ENCODE assay signal across 26 cellular contexts in the genomic region with DNA sequence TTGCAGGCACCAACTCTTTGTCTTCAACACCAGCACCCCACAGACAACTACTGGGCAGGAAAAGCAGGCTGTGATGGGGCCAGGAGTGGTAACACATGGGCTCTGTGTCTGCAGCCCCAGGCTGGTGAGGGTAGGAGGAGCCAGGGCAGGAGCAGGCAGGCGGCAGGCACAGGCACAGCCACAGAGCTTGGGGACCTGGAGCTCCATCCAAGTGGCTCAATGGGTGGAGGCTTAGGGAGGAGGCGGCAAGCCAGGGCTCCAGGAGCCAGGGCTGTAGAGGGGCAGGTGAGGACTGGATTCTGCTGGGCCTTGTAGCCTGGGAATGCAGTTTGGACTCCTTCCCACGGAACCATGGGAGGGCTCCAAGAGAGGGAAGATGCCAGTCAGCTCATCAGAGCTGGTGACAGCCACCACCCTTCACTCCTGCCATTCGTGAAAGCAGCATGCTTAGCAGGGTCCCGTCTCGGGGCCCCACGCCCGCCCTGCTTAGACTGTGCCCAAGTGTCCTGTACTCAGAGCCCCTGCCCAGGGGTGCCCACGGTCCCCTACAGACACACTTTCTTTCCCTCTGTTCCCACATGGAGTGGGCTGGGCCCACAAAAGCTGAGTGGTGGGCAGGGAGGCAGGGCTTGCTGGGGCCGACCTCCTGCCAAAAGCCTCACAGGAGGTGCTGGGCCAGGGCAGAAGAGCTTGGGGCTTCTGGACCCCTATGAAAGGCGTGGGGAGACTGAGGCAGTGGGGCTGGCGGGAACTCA. TPM values are rescaled to one million over a fixed set of nuclear protein-coding genes. Genes with fewer than 3 reads are reported as not detected.
DNase-seq lines count a peak whose midpoint lies in the region; ATAC-seq, FAIRE-seq and TF ChIP-seq lines count a peak whose summit lies in the region.
"Had no signal": no experiment of that assay in that cellular context is flagged by ENCODE, and none has a peak within 500 bp of the region (broad histone marks: within the 10 kb centered on the region; RNA-seq: fewer than 3 reads in every experiment).

No MANE protein-coding gene starts in this region.

- peaks cover 0 to 2% of the 10 kb centered on the region in 2 donors for H3K27me3 Mint-ChIP-seq in CD8-positive, alpha-beta memory T cell
- H3K27me3 Mint-ChIP-seq in central memory CD8-positive, alpha-beta T cell, result no peaks in the 10 kb centered on the region

- TF ChIP-seq POLR2A in HepG2 (IDR thresholded peaks at IDR 0.05; ENCODE audit: insufficient read depth in 1 of 2, low read depth in 2 of 2, low read length in 2 of 2) (no peak), esophagus muscularis mucosa (IDR thresholded peaks at IDR 0.05; ENCODE audit: low read depth) (no peak)

- intact Hi-C loops in HepG2 (cut with micrococcal nuclease; ENCODE audit: unreplicated experiment), result no loop called here
- intact Hi-C loops in esophagus muscularis mucosa (cut with DNase I), result no loop called here

- peaks cover 14 to 59% (median 15%) of the 10 kb centered on the region in 3 donors for H3K36me3 Mint-ChIP-seq in CD8-positive, alpha-beta memory T cell
- peaks cover 30% of the 10 kb centered on the region for H3K36me3 Mint-ChIP-seq in central memory CD8-positive, alpha-beta T cell (ENCODE audit: insufficient read depth)

- peaks cover 32% of the 10 kb centered on the region for H3K4me1 ChIP-seq in CD8-positive, alpha-beta memory T cell (ENCODE audit: insufficient read depth, low read length)
- no peaks in the 10 kb centered on the region for H3K4me1 ChIP-seq in HepG2 (ENCODE audit: insufficient read depth, low read length)
- no peaks in the 10 kb centered on the region for H3K4me1 ChIP-seq in small intestine (ENCODE audit: control insufficient read depth in 2 of 2, insufficient read depth in 1 of 2, low read depth in 1 of 2, low read length in 1 of 2)
- peaks cover 0 to 14% (median 0%) of the 10 kb centered on the region in 4 donors for H3K4me1 ChIP-seq in esophagus muscularis mucosa
- H3K4me1 ChIP-seq: sigmoid colon had no signal

- H3K9ac ChIP-seq in HepG2 (ENCODE audit: insufficient read depth, low read depth, low read length), result no peak overlapping the region
- H3K9ac ChIP-seq: BLaER1, SK-N-SH had no signal

- H4K20me1 ChIP-seq in HepG2 (ENCODE audit: insufficient read depth, low read length), result peaks cover 7% of the 10 kb centered on the region
- H4K20me1 ChIP-seq: BLaER1 had no signal

- POLR2A ChIA-PET in CD8-positive, alpha-beta memory T cell (lab: Charles Lee), result interaction anchor here (1.3 to 1.4 kb wide), 2 partner anchors 16 to 30 kb away, joined by 5 read pairs; a partner anchor contains a TSS
- POLR2A ChIA-PET in HepG2 (lab: Yijun Ruan, JAX), result interaction anchor here (0.5 to 6.2 kb wide), 4 partner anchors 10 to 180 kb away, joined by 3 to 41 read pairs (median 3); a partner anchor contains a TSS

- WGBS in HepG2 (ENCODE audit: low lambda C conversion rate), result 100% methylated on average over 6 of the region's 12 CpGs
- WGBS in small intestine, 3 donors, result 95 to 97% (median 97%) methylated on average over 11 to 12 of the region's 12 CpGs
- 100% methylated on average over 2 of the region's 12 CpGs for WGBS in esophagus muscularis mucosa

- CTCF ChIA-PET in CD8-positive, alpha-beta memory T cell (lab: Charles Lee), result interaction anchor here (0.8 to 1.3 kb wide), 4 partner anchors 16 to 274 kb away, joined by 3 to 5 read pairs (median 4); a partner anchor contains a TSS
- CTCF ChIA-PET in HepG2 (lab: Yijun Ruan, JAX; ENCODE audit: low intra/inter-chr PET ratio, low total read pairs), result no interaction called here

- H2AFZ ChIP-seq in HepG2 (ENCODE audit: low read length), result no peak overlapping the region

- H3K27ac ChIP-seq in CD8-positive, alpha-beta memory T cell (ENCODE audit: low read depth, low read length), result peak overlapping the region; percentile 46
- H3K27ac ChIP-seq in HepG2 (ENCODE audit: extremely low read length, insufficient read depth, low read length), result no peak overlapping the region
- peak overlapping the region; percentile 43 to 48 for H3K27ac ChIP-seq in small intestine (ENCODE audit: low read depth in 1 of 2, low read length in 1 of 2)
- H3K27ac ChIP-seq in esophagus muscularis mucosa (replicated peaks in 1 of 4), result no peak overlapping the region
- H3K27ac ChIP-seq: BLaER1, ovary, sigmoid colon, VCaP had no signal

- no peak for ATAC-seq in central memory CD8-positive, alpha-beta T cell (replicated peaks; ENCODE audit: extremely low read depth, poor library complexity, severe bottlenecking)
- no peak for ATAC-seq in HepG2
- ATAC-seq: left colon, Panc1 had no signal

- H3K27ac Mint-ChIP-seq in CD8-positive, alpha-beta memory T cell, result peak overlapping the region; percentile 86 to 99 (median 93)
- peak overlapping the region; percentile 90 for H3K27ac Mint-ChIP-seq in central memory CD8-positive, alpha-beta T cell (ENCODE audit: low read depth)
- H3K27ac Mint-ChIP-seq: activated T-helper 1 cell treated with anti-CD3 and anti-CD28 coated beads, Interleukin-12 subunit alpha, Interleukin-12 subunit beta, Interleukin-2, Interleukin-4 antibody, amounts not matched to agents 30 ng/mL and 10 ng/mL and 1 ng/mL, durations not matched to agents 14 hours and 24 hours and 36 hours; nephron had no signal

- TF ChIP-seq RAD21 in HepG2 (CRISPR knock-in tag; IDR thresholded peaks at IDR 0.05), result no peak

- no peak for TF ChIP-seq EP300 in HepG2 (IDR thresholded peaks at IDR 0.05; ENCODE audit: low read depth in 2 of 2, low read length in 2 of 2)
- TF ChIP-seq EP300 in HepG2 (CRISPR knock-in tag; IDR thresholded peaks at IDR 0.05; ENCODE audit: borderline replicate concordance), result no peak
- no peak for TF ChIP-seq EP300 in esophagus muscularis mucosa (IDR thresholded peaks at IDR 0.05)

- H3K4me3 ChIP-seq in CD8-positive, alpha-beta memory T cell (ENCODE audit: low read length), result no peak overlapping the region
- no peak overlapping the region for H3K4me3 ChIP-seq in HepG2 (replicated peaks in 1 of 3; ENCODE audit: insufficient read depth in 1 of 3, low read depth in 2 of 3, low read length in 3 of 3)
- no peak overlapping the region for H3K4me3 ChIP-seq in small intestine (ENCODE audit: low read depth in 1 of 2, low read length in 2 of 2)
- no peak overlapping the region for H3K4me3 ChIP-seq in esophagus muscularis mucosa
- H3K4me3 ChIP-seq: BLaER1, ovary, sigmoid colon had no signal

- H3K27me3 ChIP-seq in CD8-positive, alpha-beta memory T cell (ENCODE audit: insufficient read depth, low read length, poor library complexity, severe bottlenecking), result no peaks in the 10 kb centered on the region
- no peaks in the 10 kb centered on the region for H3K27me3 ChIP-seq in HepG2 (ENCODE audit: control insufficient read depth in 1 of 2, insufficient read depth in 2 of 2, low read length in 2 of 2)
- no peaks in the 10 kb centered on the region for H3K27me3 ChIP-seq in small intestine (ENCODE audit: control insufficient read depth in 2 of 2, insufficient read depth in 2 of 2, low read length in 2 of 2)
- H3K27me3 ChIP-seq in esophagus muscularis mucosa, result no peaks in the 10 kb centered on the region
- H3K27me3 ChIP-seq: BLaER1, ovary, sigmoid colon had no signal

- peaks cover 40 to 54% (median 46%) of the 10 kb centered on the region in 3 donors for H3K4me1 Mint-ChIP-seq in CD8-positive, alpha-beta memory T cell
- H3K4me1 Mint-ChIP-seq in central memory CD8-positive, alpha-beta T cell, result peaks cover 65% of the 10 kb centered on the region
- H3K4me1 Mint-ChIP-seq: nephron had no signal

- no peaks in the 10 kb centered on the region for H3K79me2 ChIP-seq in HepG2 (ENCODE audit: insufficient read depth, low read length)

- no peak for FAIRE-seq in HepG2 (lab: Jason Lieb, UNC)
- FAIRE-seq in small intestine (lab: Jason Lieb, UNC), result no peak
- FAIRE-seq: H54 had no signal

- peaks cover 13% of the 10 kb centered on the region for H3K36me3 ChIP-seq in CD8-positive, alpha-beta memory T cell (ENCODE audit: insufficient read depth, low read length)
- H3K36me3 ChIP-seq in HepG2 (replicated peaks in 1 of 2; ENCODE audit: control insufficient read depth in 1 of 2, insufficient read depth in 2 of 2, low read length in 2 of 2), result peaks cover 62 to 93% of the 10 kb centered on the region in 2 experiments
- H3K36me3 ChIP-seq in small intestine (ENCODE audit: control insufficient read depth in 2 of 2, insufficient read depth in 2 of 2, low read length in 2 of 2), result peaks cover 30 to 57% of the 10 kb centered on the region in 2 donors
- H3K36me3 ChIP-seq in esophagus muscularis mucosa, result peaks cover 83 to 100% (median 96%) of the 10 kb centered on the region in 4 donors

- no peak overlapping the region for H3K4me2 ChIP-seq in HepG2 (ENCODE audit: low read depth, low read length)
- H3K4me2 ChIP-seq: SK-N-SH had no signal

- DNase-seq in CD8-positive, alpha-beta memory T cell, result no peak
- no peak for DNase-seq in central memory CD8-positive, alpha-beta T cell (ENCODE audit: low spot score in 2 of 2)
- DNase-seq in HepG2 (ENCODE audit: low spot score), result no peak
- no peak for DNase-seq in small intestine
- no peak for DNase-seq in esophagus muscularis mucosa (ENCODE audit: extremely low spot score)
- no peak for DNase-seq in dedifferentiated amniotic fluid mesenchymal stem cell (ENCODE audit: extremely low spot score)
- DNase-seq in GM13976 (ENCODE audit: low spot score), result no peak
- DNase-seq: ACHN; activated CD4-positive, alpha-beta T cell treated with anti-CD3 and anti-CD28 coated beads for 48 hours; activated naive CD4-positive, alpha-beta T cell treated with anti-CD3 and anti-CD28 coated beads, Interleukin-2, amount 50 U/mL, for 16 hours; Kasumi-1; left colon; NCI-H1694; NCI-H2171; NCI-H524; sigmoid colon; SK-N-SH had no signal

- H3K4me3 Mint-ChIP-seq in CD8-positive, alpha-beta memory T cell, result peak overlapping the region in 6 of 7 donors; percentile 37 to 88 (median 60)
- H3K4me3 Mint-ChIP-seq in central memory CD8-positive, alpha-beta T cell, result peak overlapping the region; percentile 63
- H3K4me3 Mint-ChIP-seq: activated T-helper 1 cell treated with anti-CD3 and anti-CD28 coated beads, Interleukin-12 subunit alpha, Interleukin-12 subunit beta, Interleukin-2, Interleukin-4 antibody, amounts not matched to agents 30 ng/mL and 10 ng/mL and 1 ng/mL, durations not matched to agents 14 hours and 24 hours and 36 hours; nephron had no signal

- no peaks in the 10 kb centered on the region for H3K9me3 ChIP-seq in CD8-positive, alpha-beta memory T cell (ENCODE audit: low read length)
- H3K9me3 ChIP-seq in HepG2 (ENCODE audit: low read length), result no peaks in the 10 kb centered on the region
- no peaks in the 10 kb centered on the region for H3K9me3 ChIP-seq in small intestine (ENCODE audit: control insufficient read depth, low read depth)
- H3K9me3 ChIP-seq in esophagus muscularis mucosa, result no peaks in the 10 kb centered on the region
- H3K9me3 ChIP-seq: ovary, sigmoid colon, SK-N-SH had no signal

- TF ChIP-seq CTCF in HepG2 (CRISPR knock-in tag; IDR thresholded peaks at IDR 0.05), result no peak
- no peak for TF ChIP-seq CTCF in esophagus muscularis mucosa (IDR thresholded peaks at IDR 0.05)
- TF ChIP-seq CTCF in GM13976 (IDR thresholded peaks at IDR 0.05; ENCODE audit: borderline replicate concordance, control extremely low read depth, extremely low read depth, insufficient read depth, missing control alignments), result no peak

- in situ Hi-C loops in HepG2 (cut with HindIII; ENCODE audit: extremely low pct_ligation_motif_present, low pct_unique_long_range_greater_than_20kb) (no loop called here), GM13976 (cut with MboI; ENCODE audit: low sequenced_read_pairs, unreplicated experiment) (no loop called here)

- BruUV-seq in HepG2 (replicated peaks; lab: Mats Ljungman, UMichigan), result no TSS peak

- no peaks in the 10 kb centered on the region for H3K9me3 Mint-ChIP-seq in CD8-positive, alpha-beta memory T cell
- H3K9me3 Mint-ChIP-seq in central memory CD8-positive, alpha-beta T cell, result no peaks in the 10 kb centered on the region
- H3K9me3 Mint-ChIP-seq: activated T-helper 1 cell treated with anti-CD3 and anti-CD28 coated beads, Interleukin-12 subunit alpha, Interleukin-12 subunit beta, Interleukin-2, Interleukin-4 antibody, amounts not matched to agents 30 ng/mL and 10 ng/mL and 1 ng/mL, durations not matched to agents 14 hours and 24 hours and 36 hours; nephron had no signal

RNA-seq across cellular contexts. Expression of a gene that starts 12.4 kb away (rescaled TPM):
- total RNA-seq in CD8-positive, alpha-beta memory T cell, result 10 to 100 TPM; 17.4 to 20.0 TPM
- polyA plus RNA-seq in CD8-positive, alpha-beta memory T cell, result 15.6 TPM
- total RNA-seq in HepG2 (2016; rRNA removed; fragmentation: Illumina TruSeq; extraction: Trizol), result 105 and 106 TPM in 2 replicates
- total RNA-seq in HepG2 (2016; cell fraction: cytosol; rRNA removed; fragmentation: Illumina TruSeq; extraction: Trizol; ENCODE audit: low read depth), result 14.0 and 16.3 TPM in 2 replicates
- total RNA-seq in HepG2 (2016; cell fraction: insoluble cytoplasmic fraction; rRNA removed; fragmentation: Illumina TruSeq; extraction: Trizol), result 103 and 105 TPM in 2 replicates
- total RNA-seq in HepG2 (2016; cell fraction: membrane; rRNA removed; fragmentation: Illumina TruSeq; extraction: Trizol), result 37.6 and 39.1 TPM in 2 replicates
- total RNA-seq in HepG2 (2016; cell fraction: nucleus; rRNA removed; fragmentation: Illumina TruSeq; extraction: Trizol), result 81.8 and 89.6 TPM in 2 replicates
- polyA plus RNA-seq in HepG2 (2011; rRNA removed), result 101 and 112 TPM in 2 replicates
- 120 and 124 TPM in 2 replicates for polyA plus RNA-seq in HepG2 (2011; cell fraction: cytosol; rRNA removed)
- 228 and 272 TPM in 2 replicates for polyA plus RNA-seq in HepG2 (2011; cell fraction: nucleus; rRNA removed)
- polyA plus RNA-seq in HepG2 (2012), result 67.9 and 76.1 TPM in 2 replicates
- 14.5 and 15.5 TPM in 2 replicates for polyA plus RNA-seq in HepG2 (2016; cell fraction: cytosol; fragmentation: Illumina TruSeq; extraction: Trizol; ENCODE audit: low read depth)
- 88.5 and 106 TPM in 2 replicates for polyA plus RNA-seq in HepG2 (2016; cell fraction: insoluble cytoplasmic fraction; fragmentation: Illumina TruSeq; extraction: Trizol; ENCODE audit: low read depth)
- polyA plus RNA-seq in HepG2 (2016; cell fraction: membrane; fragmentation: Illumina TruSeq; extraction: Trizol; ENCODE audit: low read depth), result 24.0 and 28.8 TPM in 2 replicates
- 141 and 185 TPM in 2 replicates for polyA plus RNA-seq in HepG2 (2016; cell fraction: nucleus; fragmentation: Illumina TruSeq; extraction: Trizol; ENCODE audit: insufficient read depth, low read depth)
- polyA minus RNA-seq in HepG2 (2011; rRNA and poly(A)+ RNA removed; ENCODE audit: low replicate concordance), result 60.8 and 197 TPM in 2 replicates
- 88.7 and 103 TPM in 2 replicates for polyA minus RNA-seq in HepG2 (2011; cell fraction: cytosol; rRNA and poly(A)+ RNA removed)
- 101 and 103 TPM in 2 replicates for polyA minus RNA-seq in HepG2 (2011; cell fraction: nucleus; rRNA and poly(A)+ RNA removed)
- polyA plus RNA-seq in small intestine, result 100 to 1,000 TPM in 2 of 3 donors, 10 to 100 TPM in 1; 83.5 to 231 (median 191) TPM
- total RNA-seq in esophagus muscularis mucosa, result 10 to 100 TPM; 28.4 to 58.6 (median 32.3) TPM

RNA-seq across cellular contexts. Expression of a gene that starts 16.4 kb away (rescaled TPM):
- total RNA-seq in CD8-positive, alpha-beta memory T cell, result 10 to 100 TPM; 27.4 to 30.9 TPM
- 0.10 TPM for polyA plus RNA-seq in CD8-positive, alpha-beta memory T cell
- 13.5 and 15.3 TPM in 2 replicates for total RNA-seq in HepG2 (2016; rRNA removed; fragmentation: Illumina TruSeq; extraction: Trizol)
- 9.5 and 10.9 TPM in 2 replicates for total RNA-seq in HepG2 (2016; cell fraction: cytosol; rRNA removed; fragmentation: Illumina TruSeq; extraction: Trizol; ENCODE audit: low read depth)
- 12.5 and 14.4 TPM in 2 replicates for total RNA-seq in HepG2 (2016; cell fraction: insoluble cytoplasmic fraction; rRNA removed; fragmentation: Illumina TruSeq; extraction: Trizol)
- 16.2 and 16.3 TPM in 2 replicates for total RNA-seq in HepG2 (2016; cell fraction: membrane; rRNA removed; fragmentation: Illumina TruSeq; extraction: Trizol)
- 13.0 and 13.4 TPM in 2 replicates for total RNA-seq in HepG2 (2016; cell fraction: nucleus; rRNA removed; fragmentation: Illumina TruSeq; extraction: Trizol)
- 7.0 and 10.7 TPM in 2 replicates for polyA plus RNA-seq in HepG2 (2011; rRNA removed)
- 4.1 and 6.8 TPM in 2 replicates for polyA plus RNA-seq in HepG2 (2011; cell fraction: cytosol; rRNA removed)
- 14.2 and 21.4 TPM in 2 replicates for polyA plus RNA-seq in HepG2 (2011; cell fraction: nucleus; rRNA removed)
- polyA plus RNA-seq in HepG2 (2012), result 4.6 and 8.5 TPM in 2 replicates
- 6.3 and 6.9 TPM in 2 replicates for polyA plus RNA-seq in HepG2 (2016; cell fraction: cytosol; fragmentation: Illumina TruSeq; extraction: Trizol; ENCODE audit: low read depth)
- polyA plus RNA-seq in HepG2 (2016; cell fraction: insoluble cytoplasmic fraction; fragmentation: Illumina TruSeq; extraction: Trizol; ENCODE audit: low read depth), result 17.8 and 23.8 TPM in 2 replicates
- 16.6 and 17.2 TPM in 2 replicates for polyA plus RNA-seq in HepG2 (2016; cell fraction: membrane; fragmentation: Illumina TruSeq; extraction: Trizol; ENCODE audit: low read depth)
- polyA plus RNA-seq in HepG2 (2016; cell fraction: nucleus; fragmentation: Illumina TruSeq; extraction: Trizol; ENCODE audit: insufficient read depth, low read depth), result 56.0 and 61.7 TPM in 2 replicates
- 12.6 and 23.6 TPM in 2 replicates for polyA minus RNA-seq in HepG2 (2011; rRNA and poly(A)+ RNA removed; ENCODE audit: low replicate concordance)
- 6.7 and 8.3 TPM in 2 replicates for polyA minus RNA-seq in HepG2 (2011; cell fraction: cytosol; rRNA and poly(A)+ RNA removed)
- 9.7 and 11.5 TPM in 2 replicates for polyA minus RNA-seq in HepG2 (2011; cell fraction: nucleus; rRNA and poly(A)+ RNA removed)
- polyA plus RNA-seq in small intestine, result 10 to 100 TPM in 1 of 3 donors, 1 to 10 TPM in 1, under 1 TPM in 1; 0.27 to 13.8 (median 1.1) TPM
- total RNA-seq in esophagus muscularis mucosa, result 1 to 10 TPM in 1 of 4 donors, not detected in 3; 1.0 TPM

RNA-seq across cellular contexts. Expression of a gene that starts 17.1 kb away (rescaled TPM):
- total RNA-seq in CD8-positive, alpha-beta memory T cell, result not detected
- 0.03 TPM for polyA plus RNA-seq in CD8-positive, alpha-beta memory T cell
- not detected in 2 replicates for total RNA-seq in HepG2 (2016; rRNA removed; fragmentation: Illumina TruSeq; extraction: Trizol)
- total RNA-seq in HepG2 (2016; cell fraction: cytosol; rRNA removed; fragmentation: Illumina TruSeq; extraction: Trizol; ENCODE audit: low read depth), result not detected in 2 replicates
- total RNA-seq in HepG2 (2016; cell fraction: insoluble cytoplasmic fraction; rRNA removed; fragmentation: Illumina TruSeq; extraction: Trizol), result not detected in 2 replicates
- not detected in 2 replicates for total RNA-seq in HepG2 (2016; cell fraction: membrane; rRNA removed; fragmentation: Illumina TruSeq; extraction: Trizol)
- not detected in 2 replicates for total RNA-seq in HepG2 (2016; cell fraction: nucleus; rRNA removed; fragmentation: Illumina TruSeq; extraction: Trizol)
- 0.01 TPM in 1 of 2 replicates, not detected in the other for polyA plus RNA-seq in HepG2 (2011; rRNA removed)
- 0.01 TPM in 1 of 2 replicates, not detected in the other for polyA plus RNA-seq in HepG2 (2011; cell fraction: cytosol; rRNA removed)
- 0.02 TPM in 1 of 2 replicates, not detected in the other for polyA plus RNA-seq in HepG2 (2011; cell fraction: nucleus; rRNA removed)
- 0.27 and 0.29 TPM in 2 replicates for polyA plus RNA-seq in HepG2 (2012)
- polyA plus RNA-seq in HepG2 (2016; cell fraction: cytosol; fragmentation: Illumina TruSeq; extraction: Trizol; ENCODE audit: low read depth), result not detected in 2 replicates
- polyA plus RNA-seq in HepG2 (2016; cell fraction: insoluble cytoplasmic fraction; fragmentation: Illumina TruSeq; extraction: Trizol; ENCODE audit: low read depth), result not detected in 2 replicates
- not detected in 2 replicates for polyA plus RNA-seq in HepG2 (2016; cell fraction: membrane; fragmentation: Illumina TruSeq; extraction: Trizol; ENCODE audit: low read depth)
- not detected in 2 replicates for polyA plus RNA-seq in HepG2 (2016; cell fraction: nucleus; fragmentation: Illumina TruSeq; extraction: Trizol; ENCODE audit: insufficient read depth, low read depth)
- not detected in 2 replicates for polyA minus RNA-seq in HepG2 (2011; rRNA and poly(A)+ RNA removed; ENCODE audit: low replicate concordance)
- polyA minus RNA-seq in HepG2 (2011; cell fraction: cytosol; rRNA and poly(A)+ RNA removed), result not detected in 2 replicates
- not detected in 2 replicates for polyA minus RNA-seq in HepG2 (2011; cell fraction: nucleus; rRNA and poly(A)+ RNA removed)
- polyA plus RNA-seq in small intestine, result under 1 TPM in 2 of 3 donors, not detected in 1; 0.27 TPM
- total RNA-seq in esophagus muscularis mucosa, result under 1 TPM in 3 of 4 donors, not detected in 1; under 0.01 to 0.23 (median under 0.01) TPM
- total RNA-seq: dermis microvascular lymphatic vessel endothelial cell, fibroblast of villous mesenchyme had no signal
- polyA plus RNA-seq: SK-N-SH had no signal

RNA-seq across cellular contexts. Expression of a gene that starts 30.1 kb away (rescaled TPM):
- 10 to 100 TPM in 1 of 2 experiments, 1 to 10 TPM in 1; 8.6 to 10.0 TPM for total RNA-seq in CD8-positive, alpha-beta memory T cell
- polyA plus RNA-seq in CD8-positive, alpha-beta memory T cell, result 18.8 TPM
- total RNA-seq in HepG2 (2016; rRNA removed; fragmentation: Illumina TruSeq; extraction: Trizol) (5.2 and 6.0 TPM in 2 replicates), esophagus muscularis mucosa (10 to 100 TPM in 3 of 4 donors, 1 to 10 TPM in 1; 8.3 to 19.4 (median 14.8) TPM)
- total RNA-seq in HepG2 (2016; cell fraction: cytosol; rRNA removed; fragmentation: Illumina TruSeq; extraction: Trizol; ENCODE audit: low read depth), result 3.1 and 4.1 TPM in 2 replicates
- 4.7 and 6.0 TPM in 2 replicates for total RNA-seq in HepG2 (2016; cell fraction: insoluble cytoplasmic fraction; rRNA removed; fragmentation: Illumina TruSeq; extraction: Trizol)
- total RNA-seq in HepG2 (2016; cell fraction: membrane; rRNA removed; fragmentation: Illumina TruSeq; extraction: Trizol), result 5.4 and 6.4 TPM in 2 replicates
- total RNA-seq in HepG2 (2016; cell fraction: nucleus; rRNA removed; fragmentation: Illumina TruSeq; extraction: Trizol), result 2.8 and 3.8 TPM in 2 replicates
- polyA plus RNA-seq in HepG2 (2011; rRNA removed) (7.4 and 8.1 TPM in 2 replicates), small intestine (10 to 100 TPM in 2 of 3 donors, 1 to 10 TPM in 1; 7.4 to 13.2 (median 10.7) TPM)
- 7.0 and 8.0 TPM in 2 replicates for polyA plus RNA-seq in HepG2 (2011; cell fraction: cytosol; rRNA removed)
- polyA plus RNA-seq in HepG2 (2011; cell fraction: nucleus; rRNA removed), result 15.6 and 19.1 TPM in 2 replicates
- polyA plus RNA-seq in HepG2 (2012), result 3.3 and 4.7 TPM in 2 replicates
- polyA plus RNA-seq in HepG2 (2016; cell fraction: cytosol; fragmentation: Illumina TruSeq; extraction: Trizol; ENCODE audit: low read depth), result 2.9 and 3.7 TPM in 2 replicates
- 4.6 and 5.8 TPM in 2 replicates for polyA plus RNA-seq in HepG2 (2016; cell fraction: insoluble cytoplasmic fraction; fragmentation: Illumina TruSeq; extraction: Trizol; ENCODE audit: low read depth)
- polyA plus RNA-seq in HepG2 (2016; cell fraction: membrane; fragmentation: Illumina TruSeq; extraction: Trizol; ENCODE audit: low read depth), result 5.2 and 5.7 TPM in 2 replicates
- 4.2 and 5.9 TPM in 2 replicates for polyA plus RNA-seq in HepG2 (2016; cell fraction: nucleus; fragmentation: Illumina TruSeq; extraction: Trizol; ENCODE audit: insufficient read depth, low read depth)
- polyA minus RNA-seq in HepG2 (2011; rRNA and poly(A)+ RNA removed; ENCODE audit: low replicate concordance), result 3.5 and 3.6 TPM in 2 replicates
- polyA minus RNA-seq in HepG2 (2011; cell fraction: cytosol; rRNA and poly(A)+ RNA removed), result 1.3 and 2.3 TPM in 2 replicates
- 1.9 and 2.2 TPM in 2 replicates for polyA minus RNA-seq in HepG2 (2011; cell fraction: nucleus; rRNA and poly(A)+ RNA removed)

RNA-seq across cellular contexts. Expression of a gene that starts 55.3 kb away (rescaled TPM):
- total RNA-seq in CD8-positive, alpha-beta memory T cell, result 10 to 100 TPM; 68.9 to 69.5 TPM
- 13.3 TPM for polyA plus RNA-seq in CD8-positive, alpha-beta memory T cell
- total RNA-seq in HepG2 (2016; rRNA removed; fragmentation: Illumina TruSeq; extraction: Trizol) (47.7 and 50.2 TPM in 2 replicates), esophagus muscularis mucosa (10 to 100 TPM; 18.1 to 23.6 (median 20.6) TPM)
- 18.2 and 23.3 TPM in 2 replicates for total RNA-seq in HepG2 (2016; cell fraction: cytosol; rRNA removed; fragmentation: Illumina TruSeq; extraction: Trizol; ENCODE audit: low read depth)
- 47.8 and 51.9 TPM in 2 replicates for total RNA-seq in HepG2 (2016; cell fraction: insoluble cytoplasmic fraction; rRNA removed; fragmentation: Illumina TruSeq; extraction: Trizol)
- total RNA-seq in HepG2 (2016; cell fraction: membrane; rRNA removed; fragmentation: Illumina TruSeq; extraction: Trizol), result 29.1 and 30.8 TPM in 2 replicates
- 60.2 and 64.2 TPM in 2 replicates for total RNA-seq in HepG2 (2016; cell fraction: nucleus; rRNA removed; fragmentation: Illumina TruSeq; extraction: Trizol)
- polyA plus RNA-seq in HepG2 (2011; rRNA removed) (31.0 and 32.1 TPM in 2 replicates), small intestine (10 to 100 TPM; 17.0 to 38.5 (median 30.2) TPM)
- polyA plus RNA-seq in HepG2 (2011; cell fraction: cytosol; rRNA removed), result 19.1 and 26.5 TPM in 2 replicates
- polyA plus RNA-seq in HepG2 (2011; cell fraction: nucleus; rRNA removed), result 132 and 159 TPM in 2 replicates
- polyA plus RNA-seq in HepG2 (2012), result 26.7 and 28.6 TPM in 2 replicates
- 8.9 and 10.9 TPM in 2 replicates for polyA plus RNA-seq in HepG2 (2016; cell fraction: cytosol; fragmentation: Illumina TruSeq; extraction: Trizol; ENCODE audit: low read depth)
- 51.8 and 58.5 TPM in 2 replicates for polyA plus RNA-seq in HepG2 (2016; cell fraction: insoluble cytoplasmic fraction; fragmentation: Illumina TruSeq; extraction: Trizol; ENCODE audit: low read depth)
- 20.5 and 21.0 TPM in 2 replicates for polyA plus RNA-seq in HepG2 (2016; cell fraction: membrane; fragmentation: Illumina TruSeq; extraction: Trizol; ENCODE audit: low read depth)
- polyA plus RNA-seq in HepG2 (2016; cell fraction: nucleus; fragmentation: Illumina TruSeq; extraction: Trizol; ENCODE audit: insufficient read depth, low read depth), result 126 and 127 TPM in 2 replicates
- 36.9 and 68.5 TPM in 2 replicates for polyA minus RNA-seq in HepG2 (2011; rRNA and poly(A)+ RNA removed; ENCODE audit: low replicate concordance)
- polyA minus RNA-seq in HepG2 (2011; cell fraction: cytosol; rRNA and poly(A)+ RNA removed), result 9.8 and 12.0 TPM in 2 replicates
- polyA minus RNA-seq in HepG2 (2011; cell fraction: nucleus; rRNA and poly(A)+ RNA removed), result 105 and 171 TPM in 2 replicates

Comparison
In these comparisons a context has a peak if more than half of its experiments do, and no peak if none do; other contexts are left out.
1. H3K27ac ChIP-seq: peak in CD8-positive, alpha-beta memory T cell (single experiment) and small intestine (2 of 2); none in HepG2 (single experiment) and esophagus muscularis mucosa (0 of 4).
2. RNA of a gene that starts 16.4 kb away (total RNA-seq): 27.4 to 30.9 TPM in CD8-positive, alpha-beta memory T cell and 9.5 to 16.3 TPM in HepG2; 1.0 TPM in esophagus muscularis mucosa; every median in the first group is over 4 times any median in the second.